Comparison of ENCODE assay signal across 18 cellular contexts in genomic region chr2:238137885-238138284, GRCh38. TPM values are rescaled to one million over a fixed set of nuclear protein-coding genes. Genes with fewer than 3 reads are reported as not detected.
A peak's percentile ranks its signal among the peaks of the same experiment; 100 is the strongest.
DNase-seq lines count a peak whose midpoint lies in the region; ATAC-seq and TF ChIP-seq lines count a peak whose summit lies in the region.
"Had no signal": no experiment of that assay in that cellular context is flagged by ENCODE, and none has a peak within 500 bp of the region (broad histone marks: within the 10 kb centered on the region; RNA-seq: fewer than 3 reads in every experiment).

No MANE protein-coding gene starts in this region.

- peaks cover 7% of the 10 kb centered on the region for H3K79me1 ChIP-seq in neuronal stem cell (ENCODE audit: low read depth, low read length)
- H3K79me1 ChIP-seq in trophoblast cell (ENCODE audit: low read length), result no peaks in the 10 kb centered on the region

- H4K8ac ChIP-seq in neuronal stem cell (ENCODE audit: low read depth, low read length) (no peak overlapping the region), trophoblast cell (ENCODE audit: low read depth, low read length) (no peak overlapping the region)

- ATAC-seq in heart right ventricle (peak in 1 of 8 donors; percentile 9), Right ventricle myocardium superior (ENCODE audit: poor library complexity) (no peak), T-helper 17 cell (no peak)
- ATAC-seq: Panc1 had no signal

- H3K36me3 ChIP-seq in heart right ventricle (peaks cover 0 to 6% (median 0%) of the 10 kb centered on the region in 9 donors), neuronal stem cell (replicated peaks in 1 of 2; ENCODE audit: control insufficient read depth in 2 of 2, insufficient read depth in 2 of 2, low read length in 2 of 2) (no peaks in the 10 kb centered on the region), osteoblast (ENCODE audit: insufficient read depth, low read length) (no peaks in the 10 kb centered on the region), trophoblast cell (ENCODE audit: control insufficient read depth in 1 of 2, insufficient read depth in 2 of 2, low read length in 2 of 2) (no peaks in the 10 kb centered on the region)

- H3K4ac ChIP-seq in neuronal stem cell (ENCODE audit: low read length) (no peak overlapping the region), trophoblast cell (ENCODE audit: low read depth, low read length) (no peak overlapping the region)

- H2BK5ac ChIP-seq in neuronal stem cell (ENCODE audit: low read length) (peak overlapping the region; percentile 90), trophoblast cell (ENCODE audit: low read depth, low read length, poor library complexity) (no peak overlapping the region)

- peaks cover 7% of the 10 kb centered on the region for H3K4me1 Mint-ChIP-seq in T-helper 17 cell

- H3K14ac ChIP-seq in neuronal stem cell (ENCODE audit: low read length) (no peak overlapping the region), trophoblast cell (ENCODE audit: low read length) (no peak overlapping the region)

- no peak overlapping the region for H2AFZ ChIP-seq in neuronal stem cell (ENCODE audit: low read length)
- no peak overlapping the region for H2AFZ ChIP-seq in osteoblast (ENCODE audit: low read length)
- no peak overlapping the region for H2AFZ ChIP-seq in trophoblast cell (ENCODE audit: insufficient read depth, low read length, poor library complexity)

- H3K79me2 ChIP-seq in osteoblast (ENCODE audit: insufficient read depth, low read length), result no peaks in the 10 kb centered on the region
- no peaks in the 10 kb centered on the region for H3K79me2 ChIP-seq in trophoblast cell (ENCODE audit: control insufficient read depth, insufficient read depth, low read length, poor library complexity)

- no peak overlapping the region for H3K23ac ChIP-seq in neuronal stem cell (ENCODE audit: low read depth, low read length, poor library complexity)
- H3K23ac ChIP-seq in trophoblast cell (ENCODE audit: low read length), result no peak overlapping the region

- 58 to 77% methylated on average over 13 of the region's 13 CpGs for WGBS in heart right ventricle, 2 donors
- WGBS in neuronal stem cell (ENCODE audit: extremely low coverage in 2 of 2, insufficient read length in 2 of 2, insufficient replicate concordance in 1 of 2), 2 donors, result no CpG with 5 or more reads among the region's 13 CpGs
- no CpG with 5 or more reads among the region's 13 CpGs for WGBS in trophoblast cell (ENCODE audit: extremely low coverage, insufficient coverage, insufficient read length)

- no peaks in the 10 kb centered on the region for H3K9me3 ChIP-seq in heart right ventricle
- H3K9me3 ChIP-seq in neuronal stem cell (replicated peaks in 1 of 2; ENCODE audit: control insufficient read depth in 2 of 2, insufficient read depth in 1 of 2, low read depth in 1 of 2, low read length in 2 of 2), result no peaks in the 10 kb centered on the region
- no peaks in the 10 kb centered on the region for H3K9me3 ChIP-seq in osteoblast (ENCODE audit: low read depth, low read length)
- H3K9me3 ChIP-seq in T-helper 17 cell (ENCODE audit: control insufficient read depth, low read length, poor library complexity, severe bottlenecking), result no peaks in the 10 kb centered on the region
- no peaks in the 10 kb centered on the region for H3K9me3 ChIP-seq in trophoblast cell (ENCODE audit: insufficient read depth, low read depth, low read length)

- no peak overlapping the region for H3K9ac ChIP-seq in neuronal stem cell (ENCODE audit: low read depth, low read length, poor library complexity)
- H3K9ac ChIP-seq in trophoblast cell (ENCODE audit: low read length), result no peak overlapping the region

- no peaks in the 10 kb centered on the region for H4K20me1 ChIP-seq in osteoblast (ENCODE audit: insufficient read depth, low read length)

- H2AK5ac ChIP-seq in neuronal stem cell (ENCODE audit: low read depth, low read length) (peak overlapping the region; percentile 99), trophoblast cell (ENCODE audit: low read length) (no peak overlapping the region)

- no peak for TF ChIP-seq CTCF in heart right ventricle (IDR thresholded peaks at IDR 0.05)
- TF ChIP-seq CTCF in coronary artery (IDR thresholded peaks at IDR 0.05), result no peak
- no peak for TF ChIP-seq CTCF in osteoblast (IDR thresholded peaks at IDR 0.05; ENCODE audit: extremely low read depth, low read depth, low read length)

- H2BK15ac ChIP-seq in neuronal stem cell (ENCODE audit: low read length), result peak overlapping the region; percentile 71

- H3K18ac ChIP-seq in neuronal stem cell (ENCODE audit: low read length) (peak overlapping the region; percentile 92), trophoblast cell (ENCODE audit: low read length) (no peak overlapping the region)

- H4K12ac ChIP-seq in trophoblast cell (ENCODE audit: low read depth, low read length), result no peak overlapping the region

- DNase-seq in heart right ventricle (no peak), Right ventricle myocardium superior (no peak), coronary artery (ENCODE audit: low spot score) (no peak), neuronal stem cell (ENCODE audit: low spot score) (no peak), osteoblast (ENCODE audit: insufficient read length, low spot score, missing footprints) (no peak), T-helper 17 cell (no peak), trophoblast cell (no peak)
- DNase-seq: DMS 273 treated with DMSO at 0.1 percent for 48 hours, Kasumi-1, MM.1S, NCI-H1092 treated with DMSO at 0.1 percent for 48 hours, NCI-H1694, NCI-H510A treated with DMSO at 0.1 percent for 48 hours had no signal

- no peaks in the 10 kb centered on the region for H3K36me3 Mint-ChIP-seq in T-helper 17 cell (ENCODE audit: low read depth)
- H3K36me3 Mint-ChIP-seq: IgD-negative memory B cell had no signal

- no peak overlapping the region for H3K4me3 Mint-ChIP-seq in T-helper 17 cell
- H3K4me3 Mint-ChIP-seq: HFFc6, IgD-negative memory B cell had no signal

- intact Hi-C loops in heart right ventricle (cut with DNase I), result loop anchor here in 4 of 10 donors (5.0 to 10.0 kb wide), 3 partner anchors 171 to 283 kb away; partner anchors contain the start of genes RAMP1 (in 3 of the 4) and UBE2F (in 1 of the 4)
- intact Hi-C loops in Right ventricle myocardium superior (cut with DNase I), result no loop called here

- peak overlapping the region; percentile 72 for H2BK120ac ChIP-seq in neuronal stem cell (ENCODE audit: low read depth, low read length)
- H2BK120ac ChIP-seq in trophoblast cell (ENCODE audit: insufficient read depth, low read length, poor library complexity), result no peak overlapping the region

- no peak overlapping the region for H4K91ac ChIP-seq in neuronal stem cell (ENCODE audit: low read depth, low read length, poor library complexity)
- H4K91ac ChIP-seq in trophoblast cell (ENCODE audit: low read depth, low read length), result no peak overlapping the region

- no peak overlapping the region for H3K27ac Mint-ChIP-seq in T-helper 17 cell
- H3K27ac Mint-ChIP-seq: HFFc6 had no signal

- H3K4me1 ChIP-seq in heart right ventricle, result peaks cover 3 to 59% (median 42%) of the 10 kb centered on the region in 9 donors
- peaks cover 9 to 14% of the 10 kb centered on the region in 2 donors for H3K4me1 ChIP-seq in neuronal stem cell (ENCODE audit: control insufficient read depth in 2 of 2, insufficient read depth in 1 of 2, low read depth in 1 of 2, low read length in 2 of 2)
- H3K4me1 ChIP-seq in osteoblast (ENCODE audit: insufficient read depth, low read length), result peaks cover 3% of the 10 kb centered on the region
- peaks cover 14% of the 10 kb centered on the region in 2 experiments for H3K4me1 ChIP-seq in trophoblast cell (ENCODE audit: control insufficient read depth in 1 of 2, insufficient read depth in 2 of 2, low read length in 2 of 2)

- H2BK12ac ChIP-seq in neuronal stem cell (ENCODE audit: low read length), result no peak overlapping the region
- no peak overlapping the region for H2BK12ac ChIP-seq in trophoblast cell (ENCODE audit: low read length)

- H3K27me3 ChIP-seq in heart right ventricle (peaks cover 0 to 2% (median 0%) of the 10 kb centered on the region in 7 donors), neuronal stem cell (ENCODE audit: control insufficient read depth in 3 of 3, insufficient read depth in 3 of 3, low read depth in 1 of 3, low read length in 3 of 3) (peaks cover 0 to 19% (median 0%) of the 10 kb centered on the region in 3 experiments), osteoblast (ENCODE audit: insufficient read depth, low read length) (no peaks in the 10 kb centered on the region), trophoblast cell (ENCODE audit: insufficient read depth, low read length) (no peaks in the 10 kb centered on the region)

- H3K27me3 Mint-ChIP-seq in T-helper 17 cell, result no peaks in the 10 kb centered on the region

- H3K4me2 ChIP-seq in neuronal stem cell (ENCODE audit: insufficient read depth, low read length, poor library complexity, severe bottlenecking) (no peak overlapping the region), osteoblast (ENCODE audit: insufficient read depth, low read length) (no peak overlapping the region), trophoblast cell (ENCODE audit: low read length) (no peak overlapping the region)

- H3K4me3 ChIP-seq in heart right ventricle, result peak overlapping the region in 1 of 10 donors; percentile 45
- H3K4me3 ChIP-seq in coronary artery, result peak overlapping the region; percentile 67
- H3K4me3 ChIP-seq in neuronal stem cell (ENCODE audit: low read length in 2 of 2), result peak overlapping the region in 1 of 2 donors; percentile 34
- no peak overlapping the region for H3K4me3 ChIP-seq in osteoblast (ENCODE audit: insufficient read depth, low read length)
- H3K4me3 ChIP-seq in trophoblast cell (ENCODE audit: low read depth, low read length), result no peak overlapping the region

- H3K27ac ChIP-seq in heart right ventricle (peak overlapping the region in 9 of 10 donors; percentile 34 to 96 (median 90)), coronary artery (peak overlapping the region; percentile 31 to 85), neuronal stem cell (replicated peaks; ENCODE audit: low read length) (no peak overlapping the region), osteoblast (ENCODE audit: low read depth, low read length) (no peak overlapping the region), trophoblast cell (ENCODE audit: low read depth, low read length) (no peak overlapping the region)
- H3K27ac ChIP-seq: C4-2B had no signal

RNA-seq across cellular contexts. Expression of gene KLHL30, which starts 0.6 kb away (rescaled TPM):
- total RNA-seq in heart right ventricle (10 to 100 TPM; 18.9 to 30.1 (median 26.7) TPM), Right ventricle myocardium superior (20.0 TPM), osteoblast (under 0.01 TPM in 2 replicates), T-helper 17 cell (not detected)
- polyA plus RNA-seq in heart right ventricle, result 1 to 10 TPM; 3.0 to 9.8 TPM
- 0.06 TPM for polyA plus RNA-seq in neuronal stem cell (2013, experiment 1 of 2)
- 0.07 TPM for polyA plus RNA-seq in neuronal stem cell (2013, experiment 2 of 2)
- 0.11 TPM in 2 replicates for polyA plus RNA-seq in trophoblast cell (2013)
- total RNA-seq: H4 had no signal
- polyA plus RNA-seq: IgD-negative memory B cell had no signal

RNA-seq across cellular contexts. Expression of gene ERFE, which starts 20.9 kb away (rescaled TPM):
- total RNA-seq in heart right ventricle (1 to 10 TPM in 1 of 10 donors, under 1 TPM in 3, not detected in 6; 0.11 to 1.3 (median 0.60) TPM), Right ventricle myocardium superior (not detected), osteoblast (0.88 and 1.8 TPM in 2 replicates), T-helper 17 cell (not detected)
- polyA plus RNA-seq in heart right ventricle, result under 1 TPM in 1 of 2 donors, not detected in 1; 0.68 TPM
- 0.43 TPM for polyA plus RNA-seq in neuronal stem cell (2013, experiment 1 of 2)
- polyA plus RNA-seq in neuronal stem cell (2013, experiment 2 of 2), result 0.37 TPM
- 0.25 and 0.56 TPM in 2 replicates for polyA plus RNA-seq in trophoblast cell (2013)
- polyA plus RNA-seq: IgD-negative memory B cell had no signal

RNA-seq across cellular contexts. Expression of gene ESPNL, which starts 37.7 kb away (rescaled TPM):
- total RNA-seq in heart right ventricle (1 to 10 TPM in 1 of 10 donors, under 1 TPM in 7, not detected in 2; 0.10 to 1.7 (median 0.38) TPM), Right ventricle myocardium superior (not detected), osteoblast (1.8 and 9.8 TPM in 2 replicates), T-helper 17 cell (under 1 TPM in 1 of 2 donors, not detected in 1; 0.05 TPM)
- polyA plus RNA-seq in heart right ventricle, result under 1 TPM; 0.01 to 0.29 TPM
- 0.45 TPM for polyA plus RNA-seq in neuronal stem cell (2013, experiment 1 of 2)
- 0.46 TPM for polyA plus RNA-seq in neuronal stem cell (2013, experiment 2 of 2)
- polyA plus RNA-seq in trophoblast cell (2013), result 0.11 TPM in 2 replicates
- total RNA-seq: H4 had no signal

Comparison
In these comparisons a context has a peak if more than half of its experiments do, and no peak if none do; other contexts are left out.
1. H3K27ac ChIP-seq: peak in heart right ventricle (9 of 10) and coronary artery (2 of 2); none in neuronal stem cell (single experiment), osteoblast (single experiment) and trophoblast cell (single experiment).
2. RNA of gene KLHL30, which starts 0.6 kb away (total RNA-seq): 18.9 to 30.1 TPM in heart right ventricle and 20.0 TPM in Right ventricle myocardium superior (single experiment); under 0.01 TPM in osteoblast and not detected in T-helper 17 cell; every median in the first group is over 10 times any median in the second.